In the genomic region with DNA sequence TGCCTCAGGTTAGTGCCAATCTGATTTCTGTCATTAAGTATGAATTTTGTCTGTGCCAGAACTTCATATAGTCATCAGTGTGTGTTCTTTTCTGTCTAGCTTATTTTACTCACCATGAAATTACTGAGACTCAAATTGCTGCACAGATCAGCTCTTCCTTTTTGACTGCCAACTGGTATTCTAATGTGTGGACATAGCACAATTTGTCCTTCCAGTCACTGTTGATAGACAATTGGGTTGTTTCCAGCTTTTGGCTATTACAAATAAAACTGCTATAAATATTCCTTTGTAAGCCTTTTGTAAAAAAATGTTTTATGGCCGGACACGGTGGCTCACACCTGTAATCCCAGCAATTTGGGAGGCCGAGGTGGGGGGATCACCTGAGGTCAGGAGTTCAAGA, we compare ENCODE assay signal across 12 cellular contexts. TPM values are rescaled to one million over a fixed set of nuclear protein-coding genes. Genes with fewer than 3 reads are reported as not detected.
"Had no signal": no experiment of that assay in that cellular context is flagged by ENCODE, and none has a peak within 500 bp of the region (broad histone marks: within the 10 kb centered on the region; RNA-seq: fewer than 3 reads in every experiment).

No MANE protein-coding gene starts in this region.

- H3K36me3 ChIP-seq: HAP-1 had no signal

- H2AFZ ChIP-seq: GM23248, GM23338 had no signal

- H3K9ac ChIP-seq: GM23248 had no signal

- H3K4me1 ChIP-seq: HAP-1 had no signal

- FAIRE-seq: H1, H54 had no signal

- H3K27ac ChIP-seq: GM23248 had no signal

- H3K4me2 ChIP-seq: GM23338 had no signal

- ATAC-seq: GM23338, HCT116 had no signal

- H3K4me3 ChIP-seq: GM23248, GM23338, HAP-1 had no signal

- DNase-seq: GM23248, GOT3, H7, H9, HCEC 1CT, HFFc6 had no signal

RNA-seq across cellular contexts. Expression of gene ALKAL2, which starts 31.8 kb away (rescaled TPM):
- total RNA-seq: GM23248, H4, HFFc6 had no signal
- polyA plus RNA-seq: GM23248 had no signal
